8 cellular contexts compared by ENCODE assay signal in genomic region chr2:226984461-226985226, GRCh38.
DNase-seq lines count a peak whose midpoint lies in the region; ATAC-seq and TF ChIP-seq lines count a peak whose summit lies in the region.

No MANE protein-coding gene starts in this region.

- 63 to 67% methylated on average over 8 of the region's 8 CpGs for WGBS in lower leg skin, 2 donors

- DNase-seq in left ventricle myocardium inferior (no peak), lower leg skin (ENCODE audit: low spot score in 2 of 2) (no peak), NCI-H1694 (lab: John Stamatoyannopoulos, UW) (no peak), NCI-H2196 treated with DMSO at 0.1 percent for 48 hours (lab: John Stamatoyannopoulos, UW; ENCODE audit: unreplicated experiment) (no peak), NCI-H82 (lab: John Stamatoyannopoulos, UW) (no peak)

- H3K27ac ChIP-seq in HUES6 (ENCODE audit: low read depth, low read length) (0 out of 2 replicates have a peak overlapping the region, but pooled peaks have one; percentile 38), left ventricle myocardium inferior (replicated peaks) (peak overlapping the region; percentile 43)

- TF ChIP-seq POLR2A in lower leg skin (IDR thresholded peaks at IDR 0.05): no peak

- TF ChIP-seq CTCF in left ventricle myocardium inferior (IDR thresholded peaks at IDR 0.05; ENCODE audit: borderline replicate concordance) (no peak), lower leg skin (IDR thresholded peaks at IDR 0.05) (no peak)

- H3K4me1 ChIP-seq in HUES6 (ENCODE audit: control insufficient read depth, insufficient read depth, low read length) (peaks cover 14% of the 10 kb centered on the region), left ventricle myocardium inferior (peaks cover 14% of the 10 kb centered on the region)

- no peaks in the 10 kb centered on the region for H3K9me3 ChIP-seq in HUES6 (ENCODE audit: control insufficient read depth, insufficient read depth, low read depth, low read length)
- H3K9me3 ChIP-seq in left ventricle myocardium inferior (replicated peaks): no peaks in the 10 kb centered on the region

- peak overlapping the region; percentile 6 for H3K9ac ChIP-seq in HUES6 (ENCODE audit: low read length)

- intact Hi-C loops in left ventricle myocardium inferior (cut with micrococcal nuclease) (loop anchor here (10.0 kb wide), 3 partner anchors 150 to 1310 kb away; partner anchors contain the start of gene RHBDD1), lower leg skin (cut with DNase I; ENCODE audit: low total_unique reads) (loop anchor here (5.0 to 10.0 kb wide), 3 partner anchors 180 to 1312 kb away; no protein-coding TSS in a partner anchor)

- H3K27me3 ChIP-seq in HUES6 (ENCODE audit: control insufficient read depth, insufficient read depth, low read length) (no peaks in the 10 kb centered on the region), left ventricle myocardium inferior (ENCODE audit: low read depth) (no peaks in the 10 kb centered on the region)

- H3K4me3 ChIP-seq in HUES6 (ENCODE audit: low read depth, low read length): no peak overlapping the region
- H3K4me3 ChIP-seq in left ventricle myocardium inferior: no peak overlapping the region
- H3K4me3 ChIP-seq in lower leg skin (ENCODE audit: low read depth, poor library complexity, severe bottlenecking): no peak overlapping the region

- H3K36me3 ChIP-seq in HUES6 (ENCODE audit: control insufficient read depth, insufficient read depth, low read length) (no peaks in the 10 kb centered on the region), left ventricle myocardium inferior (no peaks in the 10 kb centered on the region)

- ATAC-seq in GM18498 (IDR thresholded peaks at IDR 0.05; ENCODE audit: unreplicated experiment) (peak; percentile 96), GM21526 (IDR thresholded peaks at IDR 0.05; ENCODE audit: low FRiP score, unreplicated experiment) (peak; percentile 92)
